8 cellular contexts compared by ENCODE assay signal in the genomic region with DNA sequence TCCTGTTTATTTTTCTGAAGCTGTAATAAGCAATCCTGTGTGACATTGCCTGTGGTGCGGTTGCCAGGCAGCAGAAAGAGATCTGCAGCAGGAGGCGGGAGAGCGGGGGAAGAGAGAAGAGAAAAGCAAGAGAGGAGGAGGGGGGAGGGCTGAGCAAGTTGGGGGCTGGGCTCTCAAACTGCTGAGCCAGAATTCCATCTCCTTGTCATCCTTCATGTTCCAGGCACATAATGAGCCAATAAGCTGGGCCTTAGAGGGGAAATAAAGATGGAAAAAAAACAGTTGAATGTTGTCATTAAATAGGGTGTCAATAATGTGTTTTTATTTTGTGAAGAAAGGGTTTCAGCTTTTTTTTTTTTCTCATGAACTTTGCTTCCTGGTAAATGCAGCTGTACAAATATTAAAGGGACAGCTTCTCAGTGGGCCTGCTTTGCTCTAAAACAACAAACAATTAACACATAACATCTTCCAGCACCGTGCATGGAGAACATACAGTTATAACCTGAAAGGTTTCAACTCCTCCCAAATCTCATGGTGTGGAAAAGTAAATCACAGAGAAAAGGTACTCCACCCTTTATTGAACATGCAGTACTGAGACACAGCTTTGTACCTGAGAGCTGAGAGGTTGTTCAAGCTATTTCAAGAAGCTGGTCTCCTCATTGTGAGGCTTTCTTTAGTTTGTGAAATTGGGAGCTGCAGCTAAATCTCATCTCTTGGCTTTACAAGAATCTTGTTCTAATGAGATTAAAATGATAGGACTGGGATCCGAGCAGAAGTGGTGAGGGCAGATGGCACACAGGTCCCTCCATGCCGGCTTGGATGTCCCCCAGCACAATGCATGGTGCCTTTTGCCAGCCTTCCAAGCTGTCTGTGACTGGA.
DNase-seq lines count a peak whose midpoint lies in the region; ATAC-seq, FAIRE-seq and TF ChIP-seq lines count a peak whose summit lies in the region.

No MANE protein-coding gene starts in this region.

- H3K79me2 ChIP-seq in endothelial cell of umbilical vein (ENCODE audit: control insufficient read depth, insufficient read depth, low read length): no peaks in the 10 kb centered on the region

- POLR2A ChIA-PET in endothelial cell of umbilical vein (lab: Charles Lee): no interaction called here

- no peak overlapping the region for H3K27ac Mint-ChIP-seq in stimulated activated naive CD8-positive, alpha-beta T cell treated with anti-CD3 and anti-CD28 coated beads, Interleukin-15, amount 100 ng/mL, for 72 hours

- H3K4me3 ChIP-seq in BE2C (ENCODE audit: low read depth, low read length): peak overlapping the region; percentile 30
- H3K4me3 ChIP-seq in endothelial cell of umbilical vein (replicated peaks in 1 of 3; ENCODE audit: insufficient read depth in 1 of 3, low read depth in 1 of 3, low read length in 3 of 3): no peak overlapping the region

- H3K4me1 ChIP-seq in BE2C (peaks cover 35% of the 10 kb centered on the region), endothelial cell of umbilical vein (ENCODE audit: control insufficient read depth, extremely low read depth, insufficient read depth, low read length) (peaks cover 24% of the 10 kb centered on the region)

- H3K36me3 ChIP-seq in BE2C: no peaks in the 10 kb centered on the region
- H3K36me3 ChIP-seq in endothelial cell of umbilical vein (ENCODE audit: control insufficient read depth in 2 of 2, extremely low read depth in 1 of 2, insufficient read depth in 2 of 2, low read length in 2 of 2): no peaks in the 10 kb centered on the region

- dilution Hi-C loops in endothelial cell of umbilical vein (cut with MboI; ENCODE audit: extremely low pct_ligation_motif_present, low sequenced_read_pairs): no loop called here

- FAIRE-seq in TTC549 (lab: Jason Lieb, UNC) (peak; percentile 92), endothelial cell of umbilical vein (lab: Jason Lieb, UNC) (no peak)

- DNase-seq in BE2C (peak; percentile 89), NCI-H1417 (lab: John Stamatoyannopoulos, UW) (peak; percentile 88 to 100 (median 97)), endothelial cell of umbilical vein (ENCODE audit: low read depth, low spot score) (peak; percentile 86), midbrain (lab: John Stamatoyannopoulos, UW) (peak; percentile 79)
- DNase-seq in stimulated activated naive CD8-positive, alpha-beta T cell treated with anti-CD3 and anti-CD28 coated beads, Interleukin-15, amount 100 ng/mL, for 72 hours: peak in 1 of 2 donors; percentile 18

- BruUV-seq in endothelial cell of umbilical vein (replicated peaks; lab: Mats Ljungman, UMichigan): no TSS peak

- H4K20me1 ChIP-seq in endothelial cell of umbilical vein (replicated peaks; ENCODE audit: control insufficient read depth, extremely low read depth, insufficient read depth, low read length): no peaks in the 10 kb centered on the region

- H3K4me3 Mint-ChIP-seq in stimulated activated naive CD8-positive, alpha-beta T cell treated with anti-CD3 and anti-CD28 coated beads, Interleukin-15, amount 100 ng/mL, for 72 hours: peak overlapping the region in 1 of 2 donors; percentile 16

- H3K9me3 ChIP-seq in BE2C: no peaks in the 10 kb centered on the region
- no peaks in the 10 kb centered on the region for H3K9me3 ChIP-seq in endothelial cell of umbilical vein (replicated peaks; ENCODE audit: control insufficient read depth, insufficient read depth, low read length)

- H3K4me2 ChIP-seq in endothelial cell of umbilical vein (ENCODE audit: insufficient read depth, low read length): peak overlapping the region; percentile 62

- H2AFZ ChIP-seq in endothelial cell of umbilical vein (ENCODE audit: low read depth, low read length): no peak overlapping the region

- peaks cover 0 to 5% of the 10 kb centered on the region in 2 donors for H3K9me3 Mint-ChIP-seq in stimulated activated naive CD8-positive, alpha-beta T cell treated with anti-CD3 and anti-CD28 coated beads, Interleukin-15, amount 100 ng/mL, for 72 hours

- CTCF ChIA-PET in endothelial cell of umbilical vein (lab: Charles Lee): interaction anchor here (0.7 to 2.0 kb wide), 17 partner anchors 9 to 1034 kb away, joined by 3 to 7 read pairs (median 4); no protein-coding TSS in a partner anchor

- intact Hi-C loops in endothelial cell of umbilical vein (cut with micrococcal nuclease): loop anchor here (1.0 to 10.0 kb wide), 6 partner anchors 74 to 470 kb away; no protein-coding TSS in a partner anchor

- no peak overlapping the region for H3K9ac ChIP-seq in endothelial cell of umbilical vein (replicated peaks; ENCODE audit: extremely low read depth, insufficient read depth, low read length)

- H3K27me3 Mint-ChIP-seq in stimulated activated naive CD8-positive, alpha-beta T cell treated with anti-CD3 and anti-CD28 coated beads, Interleukin-15, amount 100 ng/mL, for 72 hours: no peaks in the 10 kb centered on the region

- peak; percentile 51 for ATAC-seq in stimulated activated naive CD8-positive, alpha-beta T cell treated with anti-CD3 and anti-CD28 coated beads, Interleukin-15, amount 100 ng/mL, for 72 hours
- ATAC-seq in HG03469 (IDR thresholded peaks at IDR 0.05; ENCODE audit: unreplicated experiment): no peak
- ATAC-seq in GM21717 (IDR thresholded peaks at IDR 0.05; ENCODE audit: unreplicated experiment): no peak

- peak overlapping the region; percentile 8 for H3K27ac ChIP-seq in endothelial cell of umbilical vein (ENCODE audit: insufficient read depth, low read depth, low read length)

- H3K9me1 ChIP-seq in endothelial cell of umbilical vein (replicated peaks; ENCODE audit: control insufficient read depth, extremely low read depth, insufficient read depth, low read length): no peaks in the 10 kb centered on the region

- H3K27me3 ChIP-seq in BE2C (no peaks in the 10 kb centered on the region), endothelial cell of umbilical vein (ENCODE audit: control insufficient read depth in 2 of 2, insufficient read depth in 2 of 2, low read length in 2 of 2) (no peaks in the 10 kb centered on the region)

- TF ChIP-seq POLR2A in endothelial cell of umbilical vein (IDR thresholded peaks at IDR 0.05; ENCODE audit: low read depth, low read length): no peak

- peaks cover 37% of the 10 kb centered on the region for H3K4me1 Mint-ChIP-seq in stimulated activated naive CD8-positive, alpha-beta T cell treated with anti-CD3 and anti-CD28 coated beads, Interleukin-15, amount 100 ng/mL, for 72 hours

- no peak for TF ChIP-seq CTCF in BE2C (IDR thresholded peaks at IDR 0.05; ENCODE audit: low read depth, low read length)
- TF ChIP-seq CTCF in endothelial cell of umbilical vein (IDR thresholded peaks at IDR 0.05; ENCODE audit: extremely low read depth in 1 of 2, insufficient read depth in 1 of 2, low read depth in 1 of 2, low read length in 2 of 2): no peak

TF ChIP-seq in endothelial cell of umbilical vein, 7 proteins besides CTCF, POLR2A, EP300 and RAD21:
- TF ChIP-seq JUN (IDR thresholded peaks at IDR 0.05; ENCODE audit: borderline replicate concordance, insufficient read depth, insufficient read length, low read depth) (no peak), GATA2 (IDR thresholded peaks at IDR 0.05; ENCODE audit: insufficient read depth, insufficient read length, low read depth, low read length) (no peak), EZH2 (IDR thresholded peaks at IDR 0.05; ENCODE audit: borderline replicate concordance, low read depth, low read length, severe bottlenecking) (no peak), FOS (IDR thresholded peaks at IDR 0.05; ENCODE audit: borderline replicate concordance, insufficient read depth, low read length) (no peak), MYC (IDR thresholded peaks at IDR 0.05; ENCODE audit: low read depth, low read length) (no peak)
- TF ChIP-seq, protein P1, sequence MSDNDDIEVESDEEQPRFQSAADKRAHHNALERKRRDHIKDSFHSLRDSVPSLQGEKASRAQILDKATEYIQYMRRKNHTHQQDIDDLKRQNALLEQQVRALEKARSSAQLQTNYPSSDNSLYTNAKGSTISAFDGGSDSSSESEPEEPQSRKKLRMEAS (IDR thresholded peaks at IDR 0.05; ENCODE audit: insufficient read depth, insufficient read length): no peak
